ENCODE assay signal across 24 cellular contexts in the genomic region with DNA sequence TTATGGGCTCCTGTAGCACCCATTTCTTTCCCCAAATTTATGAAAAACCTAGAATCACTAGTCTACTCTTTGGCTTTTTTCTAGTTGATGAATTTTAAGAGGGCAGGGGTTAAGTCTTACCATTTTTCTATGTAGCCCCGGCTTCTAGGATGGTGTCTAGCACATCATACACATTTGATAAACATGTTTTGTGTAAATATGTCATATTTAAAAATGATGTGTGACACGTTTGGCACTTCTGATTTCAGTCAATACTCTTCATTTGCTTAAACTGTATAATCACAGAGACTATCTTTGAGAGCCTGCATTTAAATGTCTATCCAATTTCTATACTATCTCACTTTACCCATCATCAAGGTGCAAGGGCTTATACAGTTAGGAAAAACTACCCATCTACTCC.
"Had no signal": no experiment of that assay in that cellular context is flagged by ENCODE, and none has a peak within 500 bp of the region (broad histone marks: within the 10 kb centered on the region; RNA-seq: fewer than 3 reads in every experiment).

No MANE protein-coding gene starts in this region.

- H3K4me3 ChIP-seq: colonic mucosa, coronary artery, dorsolateral prefrontal cortex, esophagus muscularis mucosa, esophagus squamous epithelium, gastrocnemius medialis, gastroesophageal sphincter, heart left ventricle, heart right ventricle had no signal

- H3K27me3 Mint-ChIP-seq: dendritic cell treated with granulocyte-macrophage colony-stimulating factor and Interleukin-4, amounts not matched to agents 40 ng/mL and 50 ng/mL, for 4 days; effector memory CD8-positive, alpha-beta T cell had no signal

- H3K36me3 ChIP-seq: colonic mucosa, esophagus muscularis mucosa, esophagus squamous epithelium, gastrocnemius medialis, gastroesophageal sphincter, heart left ventricle, heart right ventricle had no signal

- H3K27ac ChIP-seq: colonic mucosa, coronary artery, dorsolateral prefrontal cortex, epithelial cell of prostate, esophagus muscularis mucosa, esophagus squamous epithelium, foreskin keratinocyte, gastrocnemius medialis, gastroesophageal sphincter, heart left ventricle, heart right ventricle had no signal

- ATAC-seq: effector memory CD8-positive, alpha-beta T cell; esophagus mucosa; foreskin keratinocyte; gastrocnemius medialis; gastroesophageal sphincter; heart left ventricle; heart right ventricle had no signal

- H3K9me3 ChIP-seq: colonic mucosa, esophagus muscularis mucosa, esophagus squamous epithelium, gastrocnemius medialis, gastroesophageal sphincter had no signal

- H3K27me3 ChIP-seq: colonic mucosa, dorsolateral prefrontal cortex, esophagus muscularis mucosa, esophagus squamous epithelium, foreskin keratinocyte, gastrocnemius medialis, gastroesophageal sphincter, heart left ventricle, heart right ventricle had no signal

- DNase-seq: colonic mucosa; cortex of kidney; dermis blood vessel endothelial cell; dorsolateral prefrontal cortex; effector CD4-positive, alpha-beta T cell; effector CD8-positive, alpha-beta T cell; effector memory CD4-positive, alpha-beta T cell; effector memory CD8-positive, alpha-beta T cell; erythroblast; esophagus squamous epithelium; foreskin fibroblast; foreskin keratinocyte; foreskin melanocyte; gastrocnemius medialis; glutamatergic neuron; head of caudate nucleus; heart left ventricle; heart right ventricle had no signal

- H3K4me1 ChIP-seq: colonic mucosa, esophagus squamous epithelium, foreskin keratinocyte, gastrocnemius medialis had no signal

- H3K4me3 Mint-ChIP-seq: dendritic cell treated with granulocyte-macrophage colony-stimulating factor and Interleukin-4, amounts not matched to agents 40 ng/mL and 50 ng/mL, for 4 days; effector memory CD8-positive, alpha-beta T cell had no signal

- H3K27ac Mint-ChIP-seq: dendritic cell treated with granulocyte-macrophage colony-stimulating factor and Interleukin-4, amounts not matched to agents 40 ng/mL and 50 ng/mL, for 4 days; effector memory CD8-positive, alpha-beta T cell had no signal
